In the genomic region with DNA sequence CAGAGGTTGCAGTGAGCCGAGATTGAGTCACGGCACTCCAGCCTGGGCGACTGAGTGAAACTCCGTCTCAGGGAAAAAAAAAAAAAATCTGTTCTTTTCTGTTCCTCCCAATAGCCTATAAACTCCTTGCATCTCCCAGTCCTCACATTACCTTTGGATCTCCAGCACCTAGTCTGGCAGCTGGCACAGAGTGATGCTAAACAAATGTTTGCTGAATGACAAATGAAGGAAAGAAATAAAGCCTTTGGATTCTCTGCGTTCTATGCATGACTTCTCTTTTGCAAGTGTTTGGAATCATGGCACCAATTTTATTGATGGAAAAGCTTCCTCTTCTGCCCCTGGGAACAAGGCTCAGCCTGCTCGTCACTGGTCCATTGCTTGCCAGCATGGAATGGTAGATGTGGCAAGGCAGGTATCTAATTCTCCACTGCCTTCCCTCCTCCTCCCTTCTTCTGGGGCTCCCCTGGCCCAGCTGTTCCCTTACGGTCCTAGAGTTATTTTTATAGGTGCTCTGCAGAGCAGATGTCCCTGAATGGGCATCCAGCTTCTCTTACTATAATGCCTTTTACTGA, we compare ENCODE assay signal across 1 cellular context.
TF ChIP-seq lines count a peak whose summit lies in the region.

No MANE protein-coding gene starts in this region.

TF ChIP-seq in H1, 55 proteins besides CTCF, POLR2A, EP300 and RAD21 (continued from another document):
- TF ChIP-seq, protein P1, sequence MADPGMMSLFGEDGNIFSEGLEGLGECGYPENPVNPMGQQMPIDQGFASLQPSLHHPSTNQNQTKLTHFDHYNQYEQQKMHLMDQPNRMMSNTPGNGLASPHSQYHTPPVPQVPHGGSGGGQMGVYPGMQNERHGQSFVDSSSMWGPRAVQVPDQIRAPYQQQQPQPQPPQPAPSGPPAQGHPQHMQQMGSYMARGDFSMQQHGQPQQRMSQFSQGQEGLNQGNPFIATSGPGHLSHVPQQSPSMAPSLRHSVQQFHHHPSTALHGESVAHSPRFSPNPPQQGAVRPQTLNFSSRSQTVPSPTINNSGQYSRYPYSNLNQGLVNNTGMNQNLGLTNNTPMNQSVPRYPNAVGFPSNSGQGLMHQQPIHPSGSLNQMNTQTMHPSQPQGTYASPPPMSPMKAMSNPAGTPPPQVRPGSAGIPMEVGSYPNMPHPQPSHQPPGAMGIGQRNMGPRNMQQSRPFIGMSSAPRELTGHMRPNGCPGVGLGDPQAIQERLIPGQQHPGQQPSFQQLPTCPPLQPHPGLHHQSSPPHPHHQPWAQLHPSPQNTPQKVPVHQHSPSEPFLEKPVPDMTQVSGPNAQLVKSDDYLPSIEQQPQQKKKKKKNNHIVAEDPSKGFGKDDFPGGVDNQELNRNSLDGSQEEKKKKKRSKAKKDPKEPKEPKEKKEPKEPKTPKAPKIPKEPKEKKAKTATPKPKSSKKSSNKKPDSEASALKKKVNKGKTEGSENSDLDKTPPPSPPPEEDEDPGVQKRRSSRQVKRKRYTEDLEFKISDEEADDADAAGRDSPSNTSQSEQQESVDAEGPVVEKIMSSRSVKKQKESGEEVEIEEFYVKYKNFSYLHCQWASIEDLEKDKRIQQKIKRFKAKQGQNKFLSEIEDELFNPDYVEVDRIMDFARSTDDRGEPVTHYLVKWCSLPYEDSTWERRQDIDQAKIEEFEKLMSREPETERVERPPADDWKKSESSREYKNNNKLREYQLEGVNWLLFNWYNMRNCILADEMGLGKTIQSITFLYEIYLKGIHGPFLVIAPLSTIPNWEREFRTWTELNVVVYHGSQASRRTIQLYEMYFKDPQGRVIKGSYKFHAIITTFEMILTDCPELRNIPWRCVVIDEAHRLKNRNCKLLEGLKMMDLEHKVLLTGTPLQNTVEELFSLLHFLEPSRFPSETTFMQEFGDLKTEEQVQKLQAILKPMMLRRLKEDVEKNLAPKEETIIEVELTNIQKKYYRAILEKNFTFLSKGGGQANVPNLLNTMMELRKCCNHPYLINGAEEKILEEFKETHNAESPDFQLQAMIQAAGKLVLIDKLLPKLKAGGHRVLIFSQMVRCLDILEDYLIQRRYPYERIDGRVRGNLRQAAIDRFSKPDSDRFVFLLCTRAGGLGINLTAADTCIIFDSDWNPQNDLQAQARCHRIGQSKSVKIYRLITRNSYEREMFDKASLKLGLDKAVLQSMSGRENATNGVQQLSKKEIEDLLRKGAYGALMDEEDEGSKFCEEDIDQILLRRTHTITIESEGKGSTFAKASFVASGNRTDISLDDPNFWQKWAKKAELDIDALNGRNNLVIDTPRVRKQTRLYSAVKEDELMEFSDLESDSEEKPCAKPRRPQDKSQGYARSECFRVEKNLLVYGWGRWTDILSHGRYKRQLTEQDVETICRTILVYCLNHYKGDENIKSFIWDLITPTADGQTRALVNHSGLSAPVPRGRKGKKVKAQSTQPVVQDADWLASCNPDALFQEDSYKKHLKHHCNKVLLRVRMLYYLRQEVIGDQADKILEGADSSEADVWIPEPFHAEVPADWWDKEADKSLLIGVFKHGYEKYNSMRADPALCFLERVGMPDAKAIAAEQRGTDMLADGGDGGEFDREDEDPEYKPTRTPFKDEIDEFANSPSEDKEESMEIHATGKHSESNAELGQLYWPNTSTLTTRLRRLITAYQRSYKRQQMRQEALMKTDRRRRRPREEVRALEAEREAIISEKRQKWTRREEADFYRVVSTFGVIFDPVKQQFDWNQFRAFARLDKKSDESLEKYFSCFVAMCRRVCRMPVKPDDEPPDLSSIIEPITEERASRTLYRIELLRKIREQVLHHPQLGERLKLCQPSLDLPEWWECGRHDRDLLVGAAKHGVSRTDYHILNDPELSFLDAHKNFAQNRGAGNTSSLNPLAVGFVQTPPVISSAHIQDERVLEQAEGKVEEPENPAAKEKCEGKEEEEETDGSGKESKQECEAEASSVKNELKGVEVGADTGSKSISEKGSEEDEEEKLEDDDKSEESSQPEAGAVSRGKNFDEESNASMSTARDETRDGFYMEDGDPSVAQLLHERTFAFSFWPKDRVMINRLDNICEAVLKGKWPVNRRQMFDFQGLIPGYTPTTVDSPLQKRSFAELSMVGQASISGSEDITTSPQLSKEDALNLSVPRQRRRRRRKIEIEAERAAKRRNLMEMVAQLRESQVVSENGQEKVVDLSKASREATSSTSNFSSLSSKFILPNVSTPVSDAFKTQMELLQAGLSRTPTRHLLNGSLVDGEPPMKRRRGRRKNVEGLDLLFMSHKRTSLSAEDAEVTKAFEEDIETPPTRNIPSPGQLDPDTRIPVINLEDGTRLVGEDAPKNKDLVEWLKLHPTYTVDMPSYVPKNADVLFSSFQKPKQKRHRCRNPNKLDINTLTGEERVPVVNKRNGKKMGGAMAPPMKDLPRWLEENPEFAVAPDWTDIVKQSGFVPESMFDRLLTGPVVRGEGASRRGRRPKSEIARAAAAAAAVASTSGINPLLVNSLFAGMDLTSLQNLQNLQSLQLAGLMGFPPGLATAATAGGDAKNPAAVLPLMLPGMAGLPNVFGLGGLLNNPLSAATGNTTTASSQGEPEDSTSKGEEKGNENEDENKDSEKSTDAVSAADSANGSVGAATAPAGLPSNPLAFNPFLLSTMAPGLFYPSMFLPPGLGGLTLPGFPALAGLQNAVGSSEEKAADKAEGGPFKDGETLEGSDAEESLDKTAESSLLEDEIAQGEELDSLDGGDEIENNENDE (IDR thresholded peaks at IDR 0.05; ENCODE audit: insufficient replicate concordance, low read length) = no peak
- no peak for TF ChIP-seq NRF1 (IDR thresholded peaks at IDR 0.05; ENCODE audit: low read depth, low read length)
